9 cellular contexts compared by ENCODE assay signal in the genomic region with DNA sequence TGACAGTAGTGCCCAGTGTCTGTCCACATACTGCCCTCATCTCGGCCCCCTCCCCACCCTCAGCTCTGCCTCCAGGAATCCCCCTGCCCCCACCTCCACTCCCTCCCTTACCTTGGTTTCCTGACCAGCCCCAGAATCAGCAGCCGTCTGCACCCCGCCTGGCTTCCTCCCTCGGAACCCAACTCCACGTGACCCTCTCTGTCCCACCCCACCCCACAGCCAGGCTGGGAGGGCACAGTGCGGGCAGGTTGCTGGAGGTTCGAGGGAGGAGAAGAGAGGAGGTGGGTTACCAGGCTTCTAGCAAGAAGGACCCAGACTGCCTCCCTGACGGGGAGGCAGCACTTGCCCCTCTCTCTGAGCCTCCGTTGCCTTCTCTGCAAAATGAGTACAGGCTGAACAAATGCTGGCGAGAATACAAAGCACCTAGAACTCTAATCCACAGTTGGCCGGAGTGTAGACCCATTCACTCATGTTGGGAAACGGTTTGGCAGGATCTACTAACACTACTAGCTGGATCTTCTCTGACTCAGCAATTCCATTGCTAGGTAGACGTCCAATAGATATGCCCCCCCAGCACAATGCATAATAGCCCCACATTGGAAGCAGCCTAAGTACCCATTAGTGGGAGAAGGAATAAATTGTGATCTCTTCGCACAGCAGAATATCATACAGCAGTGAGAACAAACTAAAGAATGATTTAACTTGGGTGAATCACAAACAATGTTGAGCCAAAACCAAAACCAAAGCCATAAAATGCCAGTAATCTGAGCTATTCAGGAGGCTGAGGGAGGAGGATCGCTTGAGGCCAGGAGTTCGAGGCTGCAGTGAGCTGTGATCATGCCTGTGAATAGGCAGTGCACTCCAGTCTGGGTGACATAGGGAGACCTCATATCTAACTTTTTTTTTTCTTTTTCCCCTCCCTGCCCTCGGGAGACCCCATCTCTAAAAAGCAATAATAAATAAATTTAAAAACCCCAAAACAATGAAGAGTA. TPM values are rescaled to one million over a fixed set of nuclear protein-coding genes. Genes with fewer than 3 reads are reported as not detected.
DNase-seq lines count a peak whose midpoint lies in the region; ATAC-seq and TF ChIP-seq lines count a peak whose summit lies in the region.
"Had no signal": no experiment of that assay in that cellular context is flagged by ENCODE, and none has a peak within 500 bp of the region (broad histone marks: within the 10 kb centered on the region; RNA-seq: fewer than 3 reads in every experiment).

A gene (minus strand): TSS at position 151 of the 992 bp plus-strand sequence. CDS start 186 bp downstream, outside the sequence.

- H3K4me3 ChIP-seq in adrenal gland (peak within 1 kb of the TSS in 2 of 4 donors; percentile 4 to 48), upper lobe of right lung (peak within 1 kb of the TSS; percentile 56)
- H3K4me3 ChIP-seq: SK-N-MC had no signal

- H3K27ac Mint-ChIP-seq in T-helper 17 cell, result peak within 1 kb of the TSS; percentile 96
- peak within 1 kb of the TSS; percentile 94 to 95 for H3K27ac Mint-ChIP-seq in natural killer cell treated with Interleukin-12 subunit alpha and Interleukin-12 subunit beta and Interleukin-15 and Interleukin-18, amount 100 ng/mL, for 72 hours

- H3K4me1 ChIP-seq in adrenal gland (replicated peaks in 1 of 2) (peaks cover 0 to 8% of the 10 kb centered on the region in 2 donors), upper lobe of right lung (peaks cover 6% of the 10 kb centered on the region)

- DNase-seq in T-helper 17 cell, result peak; percentile 35 to 59 (median 45)
- DNase-seq in adrenal gland, result no peak
- peak; percentile 81 for DNase-seq in natural killer cell treated with Interleukin-12 subunit alpha and Interleukin-12 subunit beta and Interleukin-15 and Interleukin-18, amount 100 ng/mL, for 72 hours (ENCODE audit: low spot score)
- DNase-seq in upper lobe of right lung, result no peak
- DNase-seq in RWPE1 (ENCODE audit: low spot score), result no peak

- intact Hi-C loops in adrenal gland (cut with DNase I) (no loop called here), upper lobe of right lung (cut with DNase I) (no loop called here)

- H3K9me3 ChIP-seq in T-helper 17 cell (ENCODE audit: control insufficient read depth, low read length, poor library complexity, severe bottlenecking) (no peaks in the 10 kb centered on the region), adrenal gland (replicated peaks in 1 of 3) (no peaks in the 10 kb centered on the region), upper lobe of right lung (no peaks in the 10 kb centered on the region)

- H3K36me3 ChIP-seq in adrenal gland (replicated peaks in 1 of 2) (no peaks in the 10 kb centered on the region), upper lobe of right lung (peaks cover 12% of the 10 kb centered on the region)

- H3K27me3 Mint-ChIP-seq in T-helper 17 cell, result no peaks in the 10 kb centered on the region
- peaks cover 0 to 6% of the 10 kb centered on the region in 2 donors for H3K27me3 Mint-ChIP-seq in natural killer cell treated with Interleukin-12 subunit alpha and Interleukin-12 subunit beta and Interleukin-15 and Interleukin-18, amount 100 ng/mL, for 72 hours

- TF ChIP-seq POLR2A in adrenal gland (IDR thresholded peaks at IDR 0.05), result no peak

- peak within 1 kb of the TSS; percentile 91 for H3K4me3 Mint-ChIP-seq in T-helper 17 cell
- peak within 1 kb of the TSS; percentile 95 for H3K4me3 Mint-ChIP-seq in natural killer cell treated with Interleukin-12 subunit alpha and Interleukin-12 subunit beta and Interleukin-15 and Interleukin-18, amount 100 ng/mL, for 72 hours

- no peaks in the 10 kb centered on the region for H3K36me3 Mint-ChIP-seq in T-helper 17 cell (ENCODE audit: low read depth)
- H3K36me3 Mint-ChIP-seq in natural killer cell treated with Interleukin-12 subunit alpha and Interleukin-12 subunit beta and Interleukin-15 and Interleukin-18, amount 100 ng/mL, for 72 hours, result no peaks in the 10 kb centered on the region

- H3K9me3 Mint-ChIP-seq in natural killer cell treated with Interleukin-12 subunit alpha and Interleukin-12 subunit beta and Interleukin-15 and Interleukin-18, amount 100 ng/mL, for 72 hours, result no peaks in the 10 kb centered on the region

- no peak for TF ChIP-seq CTCF in adrenal gland (IDR thresholded peaks at IDR 0.05)
- no peak for TF ChIP-seq CTCF in upper lobe of right lung (IDR thresholded peaks at IDR 0.05)
- no peak for TF ChIP-seq CTCF in RWPE1 (conservative IDR thresholded peaks at IDR 0.05; ENCODE audit: low read depth)

- 32 to 38% (median 35%) methylated on average over 16 to 17 of the region's 17 CpGs for WGBS in adrenal gland, 4 donors

- H3K27me3 ChIP-seq in adrenal gland (peaks cover 23% of the 10 kb centered on the region), upper lobe of right lung (peaks cover 24% of the 10 kb centered on the region)

- peaks cover 50% of the 10 kb centered on the region for H3K4me1 Mint-ChIP-seq in T-helper 17 cell
- peaks cover 54% of the 10 kb centered on the region in 2 donors for H3K4me1 Mint-ChIP-seq in natural killer cell treated with Interleukin-12 subunit alpha and Interleukin-12 subunit beta and Interleukin-15 and Interleukin-18, amount 100 ng/mL, for 72 hours (ENCODE audit: low read depth in 2 of 2)

- ATAC-seq in GM21576 (IDR thresholded peaks at IDR 0.05; ENCODE audit: unreplicated experiment) (peak; percentile 36), T-helper 17 cell (peak; percentile 68), upper lobe of right lung (peak; percentile 72), HG03571 (IDR thresholded peaks at IDR 0.05; ENCODE audit: unreplicated experiment) (no peak), HG03457 (IDR thresholded peaks at IDR 0.05; ENCODE audit: unreplicated experiment) (no peak)
- peak; percentile 82 to 83 for ATAC-seq in natural killer cell treated with Interleukin-12 subunit alpha and Interleukin-12 subunit beta and Interleukin-15 and Interleukin-18, amount 100 ng/mL, for 72 hours

- POLR2A ChIA-PET in RWPE1 (lab: Yijun Ruan, JAX; ENCODE audit: low non-redundant PET), result no interaction called here

- CTCF ChIA-PET in RWPE1 (lab: Yijun Ruan, JAX), result no interaction called here

- H3K27ac ChIP-seq in adrenal gland (peak within 1 kb of the TSS in 3 of 5 donors; percentile 23 to 68 (median 44)), upper lobe of right lung (peak within 1 kb of the TSS; percentile 78), RWPE1 (no peak within 1 kb of the TSS)
- H3K27ac ChIP-seq: SK-N-MC had no signal

RNA-seq across cellular contexts. Expression of the gene that starts here (rescaled TPM):
- total RNA-seq in T-helper 17 cell, result 100 to 1,000 TPM; 103 to 121 TPM
- 1 to 10 TPM; 2.6 to 7.6 (median 5.5) TPM for total RNA-seq in adrenal gland
- 10 to 100 TPM in 1 of 3 donors, 1 to 10 TPM in 2; 1.1 to 20.5 (median 5.7) TPM for polyA plus RNA-seq in adrenal gland
- total RNA-seq in natural killer cell treated with Interleukin-12 subunit alpha and Interleukin-12 subunit beta and Interleukin-15 and Interleukin-18, amount 100 ng/mL, for 72 hours, result 100 to 1,000 TPM; 129 to 158 TPM
- 19.1 TPM for total RNA-seq in upper lobe of right lung

Comparison
In these comparisons a context has a peak if more than half of its experiments do, and no peak if none do; other contexts are left out.
1. ATAC-seq: peak in GM21576 (single experiment), T-helper 17 cell (single experiment), natural killer cell treated with Interleukin-12 subunit alpha and Interleukin-12 subunit beta and Interleukin-15 and Interleukin-18, amount 100 ng/mL, for 72 hours (2 of 2) and upper lobe of right lung (single experiment); none in HG03571 (single experiment) and HG03457 (single experiment).
2. DNase-seq: peak in T-helper 17 cell (3 of 3) and natural killer cell treated with Interleukin-12 subunit alpha and Interleukin-12 subunit beta and Interleukin-15 and Interleukin-18, amount 100 ng/mL, for 72 hours (single experiment); none in adrenal gland (0 of 7), upper lobe of right lung (single experiment) and RWPE1 (single experiment).